ENCODE assay signal across 18 cellular contexts in the genomic region with DNA sequence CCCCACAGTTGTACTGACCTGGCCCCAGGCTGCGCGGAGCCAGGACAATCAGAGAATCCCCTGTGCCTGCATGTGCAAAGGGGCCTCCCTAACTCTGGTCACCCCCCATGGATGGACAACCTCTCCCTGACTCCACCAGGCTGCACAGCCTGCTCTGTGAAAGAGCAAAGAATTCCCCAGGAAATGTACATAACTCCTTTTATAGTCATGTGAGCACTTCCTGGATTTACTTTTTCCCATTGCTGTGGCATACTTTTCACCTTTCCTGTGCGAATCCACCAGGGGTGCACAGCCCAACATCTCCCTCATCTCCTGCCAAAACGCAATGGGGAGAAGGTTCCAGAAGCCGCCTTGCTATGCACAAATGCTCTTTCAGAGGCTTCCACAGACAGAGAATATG. TPM values are rescaled to one million over a fixed set of nuclear protein-coding genes. Genes with fewer than 3 reads are reported as not detected.
DNase-seq lines count a peak whose midpoint lies in the region; ATAC-seq and TF ChIP-seq lines count a peak whose summit lies in the region.
"Had no signal": no experiment of that assay in that cellular context is flagged by ENCODE, and none has a peak within 500 bp of the region (broad histone marks: within the 10 kb centered on the region; RNA-seq: fewer than 3 reads in every experiment).

No MANE protein-coding gene starts in this region.

- H3K4me3 Mint-ChIP-seq in endodermal cell (no peak overlapping the region), nephron (no peak overlapping the region), type B pancreatic cell (no peak overlapping the region)
- H3K4me3 Mint-ChIP-seq: CD8-positive, alpha-beta memory T cell had no signal

- H3K27ac ChIP-seq in endodermal cell (ENCODE audit: low read depth, low read length), result no peak overlapping the region
- H3K27ac ChIP-seq: 22Rv1; BLaER1 treated with 17β-estradiol and CSF1 and Interleukin-3, amounts not matched to agents 10 nM and 100 nM; KMS-11; PC-9; SJSA1 had no signal

- H3K36me3 Mint-ChIP-seq in endodermal cell (ENCODE audit: low read depth) (peaks cover 21% of the 10 kb centered on the region), nephron (ENCODE audit: low read depth) (peaks cover 16% of the 10 kb centered on the region), type B pancreatic cell (peaks cover 50% of the 10 kb centered on the region)
- H3K36me3 Mint-ChIP-seq: CD8-positive, alpha-beta memory T cell had no signal

- H3K27me3 Mint-ChIP-seq in endodermal cell (ENCODE audit: insufficient read depth), result no peaks in the 10 kb centered on the region
- H3K27me3 Mint-ChIP-seq in nephron (ENCODE audit: low read depth), result peaks cover 35% of the 10 kb centered on the region
- no peaks in the 10 kb centered on the region for H3K27me3 Mint-ChIP-seq in type B pancreatic cell

- no peaks in the 10 kb centered on the region for H3K9me3 ChIP-seq in endodermal cell (ENCODE audit: control insufficient read depth, low read length)
- H3K9me3 ChIP-seq: BLaER1 treated with 17β-estradiol and CSF1 and Interleukin-3, amounts not matched to agents 10 nM and 100 nM had no signal

- H3K9ac ChIP-seq in endodermal cell (ENCODE audit: extremely low read depth, low read length, poor library complexity, severe bottlenecking), result no peak overlapping the region
- H3K9ac ChIP-seq: BLaER1 treated with 17β-estradiol and CSF1 and Interleukin-3, amounts not matched to agents 10 nM and 100 nM; KMS-11 had no signal

- ATAC-seq in GM18867 (IDR thresholded peaks at IDR 0.05; ENCODE audit: unreplicated experiment), result no peak

- no peaks in the 10 kb centered on the region for H3K9me3 Mint-ChIP-seq in endodermal cell
- no peaks in the 10 kb centered on the region for H3K9me3 Mint-ChIP-seq in nephron
- peaks cover 3% of the 10 kb centered on the region for H3K9me3 Mint-ChIP-seq in type B pancreatic cell

- 93 to 100% methylated on average over 2 to 5 of the region's 5 CpGs for WGBS in endodermal cell (ENCODE audit: insufficient coverage in 1 of 2, insufficient read length in 1 of 2), 2 experiments

- peaks cover 5% of the 10 kb centered on the region for H3K36me3 ChIP-seq in endodermal cell (ENCODE audit: control insufficient read depth, insufficient read depth, low read length)
- H3K36me3 ChIP-seq: BLaER1 treated with 17β-estradiol and CSF1 and Interleukin-3, amounts not matched to agents 10 nM and 100 nM; SJSA1 had no signal

- peak; percentile 54 for DNase-seq in DMS53 (lab: John Stamatoyannopoulos, UW)
- no peak for DNase-seq in DMS53 treated with DMSO at 0.1 percent for 48 hours (lab: John Stamatoyannopoulos, UW; ENCODE audit: unreplicated experiment)
- DNase-seq in endodermal cell, result no peak
- DNase-seq in type B pancreatic cell (ENCODE audit: extremely low spot score, unreplicated experiment), result no peak
- DNase-seq in midbrain (lab: John Stamatoyannopoulos, UW), result no peak
- no peak for DNase-seq in HK-2 (ENCODE audit: unreplicated experiment)
- DNase-seq: CD8-positive, alpha-beta memory T cell; NCI-H1048; NCI-H146; NCI-H2081 treated with DMSO at 0.1 percent for 48 hours; NCI-H524; PC-9 had no signal

- no peaks in the 10 kb centered on the region for H3K4me1 ChIP-seq in endodermal cell (ENCODE audit: control insufficient read depth, insufficient read depth, low read length)
- H3K4me1 ChIP-seq: BLaER1 treated with 17β-estradiol and CSF1 and Interleukin-3, amounts not matched to agents 10 nM and 100 nM; SJSA1 had no signal

- H3K27ac Mint-ChIP-seq in endodermal cell, result peak overlapping the region; percentile 74
- peak overlapping the region in 2 of 3 experiments; percentile 27 to 71 for H3K27ac Mint-ChIP-seq in nephron
- H3K27ac Mint-ChIP-seq in type B pancreatic cell, result peak overlapping the region; percentile 7

- TF ChIP-seq CTCF in endodermal cell (conservative IDR thresholded peaks at IDR 0.05) (no peak), nephron (IDR thresholded peaks at IDR 0.05; ENCODE audit: unreplicated experiment in 3 of 3) (no peak), type B pancreatic cell (conservative IDR thresholded peaks at IDR 0.05) (no peak)

- H3K4me1 Mint-ChIP-seq in endodermal cell, result peaks cover 52% of the 10 kb centered on the region
- peaks cover 47% of the 10 kb centered on the region for H3K4me1 Mint-ChIP-seq in nephron
- peaks cover 67% of the 10 kb centered on the region for H3K4me1 Mint-ChIP-seq in type B pancreatic cell (ENCODE audit: unreplicated experiment)

- H3K4me3 ChIP-seq in endodermal cell (ENCODE audit: low read length), result no peak overlapping the region
- H3K4me3 ChIP-seq: BLaER1 treated with 17β-estradiol and CSF1 and Interleukin-3, amounts not matched to agents 10 nM and 100 nM; PC-9; SJSA1 had no signal

- H3K27me3 ChIP-seq in endodermal cell (ENCODE audit: control insufficient read depth, insufficient read depth, low read length, poor library complexity, severe bottlenecking), result no peaks in the 10 kb centered on the region
- H3K27me3 ChIP-seq: BLaER1 treated with 17β-estradiol and CSF1 and Interleukin-3, amounts not matched to agents 10 nM and 100 nM; SJSA1 had no signal

RNA-seq across cellular contexts. Expression of a gene that starts 27.9 kb away (rescaled TPM):
- total RNA-seq in endodermal cell (10 to 100 TPM; 56.5 to 77.0 TPM), type B pancreatic cell (ENCODE audit: low replicate concordance) (68.8 and 173 TPM in 2 replicates)
- 79.8 TPM for polyA plus RNA-seq in endodermal cell (2013, experiment 1 of 2)
- polyA plus RNA-seq in endodermal cell (2013, experiment 2 of 2), result 71.0 TPM
- total RNA-seq: PC-9 had no signal

Comparison
In these comparisons a context has a peak if more than half of its experiments do, and no peak if none do; other contexts are left out.
1. H3K27ac Mint-ChIP-seq: peak in every context shown above with its lines; median percentile 74 in endodermal cell; 49 in nephron; 7 in type B pancreatic cell.